Comparison of ENCODE assay signal across 16 cellular contexts in genomic region chr6:156787569-156788492, GRCh38. TPM values are rescaled to one million over a fixed set of nuclear protein-coding genes. Genes with fewer than 3 reads are reported as not detected.
DNase-seq lines count a peak whose midpoint lies in the region; ATAC-seq and TF ChIP-seq lines count a peak whose summit lies in the region.
"Had no signal": no experiment of that assay in that cellular context is flagged by ENCODE, and none has a peak within 500 bp of the region (broad histone marks: within the 10 kb centered on the region; RNA-seq: fewer than 3 reads in every experiment).

No MANE protein-coding gene starts in this region.

- ATAC-seq in DND-41 (ENCODE audit: insufficient read depth, low read depth) = no peak
- peak; percentile 24 for ATAC-seq in GM19463 (IDR thresholded peaks at IDR 0.05; ENCODE audit: unreplicated experiment)
- peak; percentile 37 for ATAC-seq in memory B cell (ENCODE audit: low read depth)
- ATAC-seq in GM21737 (IDR thresholded peaks at IDR 0.05; ENCODE audit: unreplicated experiment) = no peak
- ATAC-seq: activated T-cell treated with anti-CD3 and anti-CD28 coated beads, Interleukin-2, amount 50 U/mL, for 4 hours; gastroesophageal sphincter had no signal

- peak; percentile 40; the same call in 1 of the 2 replicates for TF ChIP-seq POLR2A in Raji (IDR thresholded peaks at IDR 0.05; ENCODE audit: insufficient read depth, low read depth, low read length)

- no peaks in the 10 kb centered on the region for H3F3A ChIP-seq in MM.1S (ENCODE audit: insufficient read depth, low read length)

- H3K9ac ChIP-seq in DND-41 (ENCODE audit: low read depth, low read length) (no peak overlapping the region), MM.1S (ENCODE audit: low read length) (no peak overlapping the region)

- H3K36me3 Mint-ChIP-seq in memory B cell = peaks cover 11% of the 10 kb centered on the region

- no peaks in the 10 kb centered on the region for H3K9me3 ChIP-seq in DND-41 (ENCODE audit: insufficient read depth, low read length, severe bottlenecking)
- no peaks in the 10 kb centered on the region for H3K9me3 ChIP-seq in MM.1S (replicated peaks; ENCODE audit: insufficient read depth, low read length)
- H3K9me3 ChIP-seq: gastroesophageal sphincter, ovary had no signal

- no peak overlapping the region for H3K27ac Mint-ChIP-seq in memory B cell

- DNase-seq in DND-41 (no peak), memory B cell (ENCODE audit: low spot score in 2 of 2) (no peak), HT-29 (ENCODE audit: low spot score) (no peak), MM.1S (no peak)
- DNase-seq: activated T-cell treated with anti-CD3 and anti-CD28 coated beads, Interleukin-2, amount 50 U/mL, for 4 hours; central memory CD4-positive, alpha-beta T cell; midbrain; ovary; SIG-M5; stimulated activated naive CD4-positive, alpha-beta T cell treated with Interleukin-2 at 50 U/mL for 16 hours; T-helper 9 cell had no signal

- H3K79me2 ChIP-seq in DND-41 (ENCODE audit: insufficient read depth, low read length) (peaks cover 100% of the 10 kb centered on the region), MM.1S (ENCODE audit: low read length) (peaks cover 100% of the 10 kb centered on the region)

- no peaks in the 10 kb centered on the region for H3K27me3 Mint-ChIP-seq in memory B cell

- H2AFZ ChIP-seq in DND-41 (ENCODE audit: low read depth, low read length) (no peak overlapping the region), MM.1S (ENCODE audit: low read length) (no peak overlapping the region)

- H4K20me1 ChIP-seq in DND-41 (ENCODE audit: insufficient read depth, low read length) = peaks cover 96% of the 10 kb centered on the region
- peaks cover 6% of the 10 kb centered on the region for H4K20me1 ChIP-seq in MM.1S (ENCODE audit: insufficient read depth, low read length)

- H3K36me3 ChIP-seq in DND-41 (ENCODE audit: insufficient read depth, low read length) (peaks cover 38% of the 10 kb centered on the region), MM.1S (replicated peaks; ENCODE audit: insufficient read depth, low read length) (no peaks in the 10 kb centered on the region)
- H3K36me3 ChIP-seq: gastroesophageal sphincter, ovary had no signal

- peaks cover 36% of the 10 kb centered on the region for H3K4me1 ChIP-seq in DND-41 (ENCODE audit: insufficient read depth, low read length)
- no peaks in the 10 kb centered on the region for H3K4me1 ChIP-seq in MM.1S (ENCODE audit: low read length)

- peak overlapping the region; percentile 40 for H3K4me3 Mint-ChIP-seq in memory B cell
- H3K4me3 Mint-ChIP-seq: activated T-cell treated with anti-CD3 and anti-CD28 coated beads, Interleukin-2, amount 50 U/mL, for 4 hours had no signal

- peaks cover 59% of the 10 kb centered on the region for H3K4me1 Mint-ChIP-seq in memory B cell

- no peaks in the 10 kb centered on the region for H3K9me3 Mint-ChIP-seq in memory B cell
- H3K9me3 Mint-ChIP-seq: activated T-cell treated with anti-CD3 and anti-CD28 coated beads, Interleukin-2, amount 50 U/mL, for 4 hours had no signal

- H3K27me3 ChIP-seq in DND-41 (ENCODE audit: insufficient read depth, low read length, poor library complexity) = no peaks in the 10 kb centered on the region
- no peaks in the 10 kb centered on the region for H3K27me3 ChIP-seq in MM.1S (replicated peaks; ENCODE audit: insufficient read depth, low read length)
- H3K27me3 ChIP-seq: gastroesophageal sphincter, ovary had no signal

- no peak overlapping the region for H3K4me3 ChIP-seq in DND-41 (ENCODE audit: low read depth in 1 of 2, low read length in 2 of 2)
- no peak overlapping the region for H3K4me3 ChIP-seq in MM.1S (ENCODE audit: low read length)
- H3K4me3 ChIP-seq: gastroesophageal sphincter, ovary had no signal

- H3K4me2 ChIP-seq in DND-41 (ENCODE audit: insufficient read depth, low read length) = peak overlapping the region; percentile 34; the same call in 1 of the 2 replicates
- H3K4me2 ChIP-seq in MM.1S (ENCODE audit: low read depth, low read length) = no peak overlapping the region

- H3K27ac ChIP-seq in DND-41 (ENCODE audit: low read length) (no peak overlapping the region), MM.1S (ENCODE audit: low read length) (no peak overlapping the region)
- H3K27ac ChIP-seq: C4-2B, ovary had no signal

- H3K9me2 ChIP-seq in MM.1S (replicated peaks; ENCODE audit: insufficient read depth, low read length) = no peaks in the 10 kb centered on the region

- no peak for TF ChIP-seq CTCF in DND-41 (IDR thresholded peaks at IDR 0.05; ENCODE audit: borderline replicate concordance, extremely low read depth, low read length, poor library complexity, severe bottlenecking)
- TF ChIP-seq CTCF in MM.1S (IDR thresholded peaks at IDR 0.05; ENCODE audit: low read length) = no peak

RNA-seq across cellular contexts. Expression of gene ARID1B, which starts 10.7 kb away (rescaled TPM):
- 24.7 and 34.6 TPM in 2 replicates for total RNA-seq in HT-29 (2014; rRNA removed; shearing (Covaris generic))

Comparison
In these comparisons a context has a peak if more than half of its experiments do, and no peak if none do; other contexts are left out.
1. ATAC-seq: peak in GM19463 (single experiment) and memory B cell (single experiment); none in DND-41 (single experiment) and GM21737 (single experiment).